8 cellular contexts compared by ENCODE assay signal in the genomic region with DNA sequence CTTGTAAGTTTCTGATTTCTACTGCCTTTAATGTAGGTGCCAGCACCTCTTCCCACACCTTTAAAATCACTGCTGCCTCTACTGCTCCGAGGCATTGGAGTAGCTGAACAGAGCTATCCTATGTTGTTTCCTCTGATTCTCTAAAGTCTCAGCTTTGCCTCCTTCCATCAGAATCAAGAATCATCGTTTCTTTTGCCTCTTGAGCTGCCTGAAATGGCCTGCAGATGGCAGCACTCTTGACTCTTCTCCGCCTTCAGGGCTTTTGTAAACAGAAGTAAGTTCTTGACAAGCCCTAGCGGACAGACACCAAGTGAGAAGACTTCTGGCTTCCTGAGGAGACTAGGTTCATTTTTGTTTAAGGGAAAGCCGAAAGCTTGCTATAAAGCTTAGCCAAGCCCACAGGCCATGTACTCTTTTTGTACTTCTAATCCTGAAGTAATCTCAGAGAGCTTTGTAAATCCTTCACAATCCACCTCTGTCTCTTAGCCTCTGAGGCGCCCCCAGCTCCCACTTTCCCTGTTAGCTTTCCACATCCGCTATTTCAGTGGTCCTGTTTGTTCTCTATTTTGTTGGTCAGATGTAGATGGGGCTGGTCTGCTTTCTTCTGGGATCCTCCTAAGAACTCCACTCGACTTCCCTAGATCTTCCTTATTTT. TPM values are rescaled to one million over a fixed set of nuclear protein-coding genes. Genes with fewer than 3 reads are reported as not detected.
A peak's percentile ranks its signal among the peaks of the same experiment; 100 is the strongest.
DNase-seq lines count a peak whose midpoint lies in the region; ATAC-seq, FAIRE-seq and TF ChIP-seq lines count a peak whose summit lies in the region.

No MANE protein-coding gene starts in this region.

- H3K9me3 Mint-ChIP-seq in activated T-helper 1 cell treated with anti-CD3 and anti-CD28 coated beads, Interleukin-12 subunit alpha, Interleukin-12 subunit beta, Interleukin-2, Interleukin-4 antibody, amounts not matched to agents 30 ng/mL and 10 ng/mL and 1 ng/mL, durations not matched to agents 14 hours and 24 hours and 36 hours, result peaks cover 26% of the 10 kb centered on the region

- H3K4me1 Mint-ChIP-seq in activated T-helper 1 cell treated with anti-CD3 and anti-CD28 coated beads, Interleukin-12 subunit alpha, Interleukin-12 subunit beta, Interleukin-2, Interleukin-4 antibody, amounts not matched to agents 30 ng/mL and 10 ng/mL and 1 ng/mL, durations not matched to agents 14 hours and 24 hours and 36 hours (ENCODE audit: low read depth), result peaks cover 23% of the 10 kb centered on the region

- H3K36me3 ChIP-seq in pancreas (no peaks in the 10 kb centered on the region), upper lobe of left lung (no peaks in the 10 kb centered on the region)

- TF ChIP-seq CTCF in pancreas (IDR thresholded peaks at IDR 0.05) (peak; percentile 59 to 77 (median 66)), upper lobe of left lung (IDR thresholded peaks at IDR 0.05) (peak in 5 of 6 experiments; percentile 58 to 70 (median 64))

- TF ChIP-seq EP300 in upper lobe of left lung (IDR thresholded peaks at IDR 0.05), result no peak

- peak; percentile 99 for ATAC-seq in GM19372 (IDR thresholded peaks at IDR 0.05; ENCODE audit: low read depth, unreplicated experiment)
- ATAC-seq in HG03439 (IDR thresholded peaks at IDR 0.05; ENCODE audit: unreplicated experiment), result peak; percentile 93
- peak; percentile 85 to 96 (median 93) for ATAC-seq in pancreas
- ATAC-seq in upper lobe of left lung (ENCODE audit: low FRiP score in 2 of 2), result peak; percentile 72 to 91

- DNase-seq in COR-L47 (lab: John Stamatoyannopoulos, UW), result peak; percentile 18
- DNase-seq in RPMI8226, result peak; percentile 81
- DNase-seq in activated T-helper 1 cell treated with anti-CD3 and anti-CD28 coated beads, Interleukin-12 subunit alpha, Interleukin-12 subunit beta, Interleukin-2, Interleukin-4 antibody, amounts not matched to agents 30 ng/mL and 10 ng/mL and 1 ng/mL, durations not matched to agents 14 hours and 24 hours and 36 hours (ENCODE audit: low spot score), result peak; percentile 54
- peak; percentile 72 for DNase-seq in foreskin melanocyte
- DNase-seq in pancreas, result peak in 5 of 6 donors; percentile 26 to 72 (median 47)
- DNase-seq in upper lobe of left lung, result peak in 1 of 2 donors; percentile 60

- H3K9me3 ChIP-seq in pancreas, result no peaks in the 10 kb centered on the region
- peaks cover 0 to 15% (median 2%) of the 10 kb centered on the region in 4 donors for H3K9me3 ChIP-seq in upper lobe of left lung

- no peak overlapping the region for H3K27ac Mint-ChIP-seq in activated T-helper 1 cell treated with anti-CD3 and anti-CD28 coated beads, Interleukin-12 subunit alpha, Interleukin-12 subunit beta, Interleukin-2, Interleukin-4 antibody, amounts not matched to agents 30 ng/mL and 10 ng/mL and 1 ng/mL, durations not matched to agents 14 hours and 24 hours and 36 hours

- H3K27ac ChIP-seq in pancreas (no peak overlapping the region), upper lobe of left lung (no peak overlapping the region)

- no peak overlapping the region for H3K4me3 Mint-ChIP-seq in activated T-helper 1 cell treated with anti-CD3 and anti-CD28 coated beads, Interleukin-12 subunit alpha, Interleukin-12 subunit beta, Interleukin-2, Interleukin-4 antibody, amounts not matched to agents 30 ng/mL and 10 ng/mL and 1 ng/mL, durations not matched to agents 14 hours and 24 hours and 36 hours

- no peak for TF ChIP-seq POLR2A in upper lobe of left lung (IDR thresholded peaks at IDR 0.05)

- no peaks in the 10 kb centered on the region for H3K27me3 Mint-ChIP-seq in activated T-helper 1 cell treated with anti-CD3 and anti-CD28 coated beads, Interleukin-12 subunit alpha, Interleukin-12 subunit beta, Interleukin-2, Interleukin-4 antibody, amounts not matched to agents 30 ng/mL and 10 ng/mL and 1 ng/mL, durations not matched to agents 14 hours and 24 hours and 36 hours (ENCODE audit: insufficient read depth)

- 40 to 43% methylated on average over 8 of the region's 8 CpGs for WGBS in pancreas, 2 donors
- 42 to 46% methylated on average over 8 of the region's 8 CpGs for WGBS in upper lobe of left lung, 2 donors

- no peak for FAIRE-seq in pancreas (lab: Jason Lieb, UNC)

- H3K4me3 ChIP-seq in pancreas (no peak overlapping the region), upper lobe of left lung (no peak overlapping the region)

- H3K4me1 ChIP-seq in pancreas (no peaks in the 10 kb centered on the region), upper lobe of left lung (peaks cover 0 to 4% (median 0%) of the 10 kb centered on the region in 4 donors)

- peaks cover 20% of the 10 kb centered on the region for H3K36me3 Mint-ChIP-seq in activated T-helper 1 cell treated with anti-CD3 and anti-CD28 coated beads, Interleukin-12 subunit alpha, Interleukin-12 subunit beta, Interleukin-2, Interleukin-4 antibody, amounts not matched to agents 30 ng/mL and 10 ng/mL and 1 ng/mL, durations not matched to agents 14 hours and 24 hours and 36 hours (ENCODE audit: low read depth)

- H3K27me3 ChIP-seq in pancreas (no peaks in the 10 kb centered on the region), upper lobe of left lung (no peaks in the 10 kb centered on the region)

- intact Hi-C loops in activated T-helper 1 cell treated with anti-CD3 and anti-CD28 coated beads, Interleukin-12 subunit alpha, Interleukin-12 subunit beta, Interleukin-2, Interleukin-4 antibody, amounts not matched to agents 30 ng/mL and 10 ng/mL and 1 ng/mL, durations not matched to agents 14 hours and 24 hours and 36 hours (cut with micrococcal nuclease), result loop anchor here (10.0 kb wide), 1 partner anchor 216 kb away; no protein-coding TSS in a partner anchor
- intact Hi-C loops in pancreas (cut with DNase I), result no loop called here

RNA-seq across cellular contexts. Expression of gene GTF3C3, which starts 48.4 kb away (rescaled TPM):
- 69.5 and 72.2 TPM in 2 replicates for total RNA-seq in activated T-helper 1 cell treated with anti-CD3 and anti-CD28 coated beads, Interleukin-12 subunit alpha, Interleukin-12 subunit beta, Interleukin-2, Interleukin-4 antibody, amounts not matched to agents 30 ng/mL and 10 ng/mL and 1 ng/mL, durations not matched to agents 14 hours and 24 hours and 36 hours
- total RNA-seq in pancreas (10 to 100 TPM; 14.4 to 20.7 (median 17.4) TPM), upper lobe of left lung (10 to 100 TPM; 14.9 to 38.0 (median 25.1) TPM)
- 10 to 100 TPM in 1 of 2 donors, 1 to 10 TPM in 1; 8.3 to 12.4 TPM for polyA plus RNA-seq in pancreas

RNA-seq across cellular contexts. Expression of gene C2orf66, which starts 58.1 kb away (rescaled TPM):
- 0.18 and 0.42 TPM in 2 replicates for total RNA-seq in activated T-helper 1 cell treated with anti-CD3 and anti-CD28 coated beads, Interleukin-12 subunit alpha, Interleukin-12 subunit beta, Interleukin-2, Interleukin-4 antibody, amounts not matched to agents 30 ng/mL and 10 ng/mL and 1 ng/mL, durations not matched to agents 14 hours and 24 hours and 36 hours
- total RNA-seq in pancreas, result under 1 TPM in 3 of 6 donors, not detected in 3; 0.09 to 0.25 (median 0.20) TPM
- polyA plus RNA-seq in pancreas, result under 1 TPM in 1 of 2 donors, not detected in 1; 0.16 TPM
- 1 to 10 TPM in 2 of 6 donors, under 1 TPM in 1, not detected in 3; 0.30 to 1.2 (median 1.0) TPM for total RNA-seq in upper lobe of left lung
